25 cellular contexts compared by ENCODE assay signal in genomic region chr2:148013879-148014278, GRCh38.
"Had no signal": no experiment of that assay in that cellular context is flagged by ENCODE, and none has a peak within 500 bp of the region (broad histone marks: within the 10 kb centered on the region; RNA-seq: fewer than 3 reads in every experiment).

No MANE protein-coding gene starts in this region.

- H3K27ac Mint-ChIP-seq: activated naive CD4-positive, alpha-beta T cell treated with anti-CD3 and anti-CD28 coated beads, Interleukin-2, amount 50 U/mL, for 72 hours; activated T-helper 17 cell treated with anti-CD3 and anti-CD28 coated beads, Interleukin-2, amount 50 U/mL, for 72 hours; dendritic cell treated with granulocyte-macrophage colony-stimulating factor and Interleukin-4, amounts not matched to agents 40 ng/mL and 50 ng/mL, for 4 days; mesothelial cell of epicardium; natural killer cell; stimulated activated memory B cell treated with anti-CD40 and anti-IgM and Interleukin-4, amounts not matched to agents 10 μg/mL and 1 μg/mL and 100 μg/mL, for 72 hours; T-helper 2 cell treated with Interferon-gamma antibody and Interleukin-4, amounts not matched to agents 5 μg/mL and 100 μg/mL, for 36 hours had no signal

- H3K36me3 ChIP-seq: left ventricle myocardium inferior, neutrophil, pancreas, right lobe of liver, transverse colon, uterus, WERI-Rb-1 had no signal

- H3K9me3 Mint-ChIP-seq: activated T-helper 17 cell treated with anti-CD3 and anti-CD28 coated beads, Interleukin-2, amount 50 U/mL, for 72 hours; natural killer cell; stimulated activated memory B cell treated with anti-CD40 and anti-IgM and Interleukin-4, amounts not matched to agents 10 μg/mL and 1 μg/mL and 100 μg/mL, for 72 hours had no signal

- H3K36me3 Mint-ChIP-seq: natural killer cell had no signal

- H3K4me3 ChIP-seq: left ventricle myocardium inferior, pancreas, right lobe of liver, transverse colon, uterus had no signal

- H3K27me3 Mint-ChIP-seq: activated T-helper 17 cell treated with anti-CD3 and anti-CD28 coated beads, Interleukin-2, amount 50 U/mL, for 72 hours; brain; dendritic cell treated with granulocyte-macrophage colony-stimulating factor and Interleukin-4, amounts not matched to agents 40 ng/mL and 50 ng/mL, for 4 days; stimulated activated memory B cell treated with anti-CD40 and anti-IgM and Interleukin-4, amounts not matched to agents 10 μg/mL and 1 μg/mL and 100 μg/mL, for 72 hours had no signal

- H3K27me3 ChIP-seq: neutrophil, pancreas, right lobe of liver, transverse colon, uterus had no signal

- H3K27ac ChIP-seq: left ventricle myocardium inferior, neutrophil, pancreas, right lobe of liver, transverse colon, uterus, WERI-Rb-1 had no signal

- H3K4me3 Mint-ChIP-seq: activated T-helper 17 cell treated with anti-CD3 and anti-CD28 coated beads, Interleukin-2, amount 50 U/mL, for 72 hours; dendritic cell treated with granulocyte-macrophage colony-stimulating factor and Interleukin-4, amounts not matched to agents 40 ng/mL and 50 ng/mL, for 4 days; mesothelial cell of epicardium; natural killer cell; stimulated activated memory B cell treated with anti-CD40 and anti-IgM and Interleukin-4, amounts not matched to agents 10 μg/mL and 1 μg/mL and 100 μg/mL, for 72 hours; T-helper 2 cell treated with Interferon-gamma antibody and Interleukin-4, amounts not matched to agents 5 μg/mL and 100 μg/mL, for 36 hours had no signal

- ATAC-seq: activated naive CD4-positive, alpha-beta T cell treated with anti-CD3 and anti-CD28 coated beads, Interleukin-2, amount 50 U/mL, for 72 hours; activated T-helper 17 cell treated with anti-CD3 and anti-CD28 coated beads, Interleukin-2, amount 50 U/mL, for 72 hours; esophagus mucosa; natural killer cell; pancreas; right lobe of liver; stimulated activated memory B cell treated with anti-CD40 and anti-IgM and Interleukin-4, amounts not matched to agents 10 μg/mL and 1 μg/mL and 100 μg/mL, for 72 hours had no signal

- DNase-seq: activated CD4-positive, alpha-beta T cell treated with anti-CD3 and anti-CD28 coated beads for 1 hour; activated T-cell treated with anti-CD3 and anti-CD28 coated beads, Interleukin-2, amount 50 U/mL, for 1 hour; aorta; effector CD4-positive, alpha-beta T cell; hippocampal formation; kidney glomerular epithelial cell; left ventricle myocardium inferior; mammary epithelial cell; natural killer cell; pancreas; right lobe of liver; small intestine; stimulated activated CD4-positive, alpha-beta T cell treated with anti-CD3 and anti-CD28 coated beads, Interleukin-2, amount 100 ng/mL, for 24 hours; transverse colon; uterus; WERI-Rb-1 had no signal
